ENCODE assay signal across 10 cellular contexts in genomic region chr2:201234167-201235139, GRCh38. TPM values are rescaled to one million over a fixed set of nuclear protein-coding genes. Genes with fewer than 3 reads are reported as not detected.
DNase-seq lines count a peak whose midpoint lies in the region; ATAC-seq and TF ChIP-seq lines count a peak whose summit lies in the region.
"Had no signal": no experiment of that assay in that cellular context is flagged by ENCODE, and none has a peak within 500 bp of the region (broad histone marks: within the 10 kb centered on the region; RNA-seq: fewer than 3 reads in every experiment).

No MANE protein-coding gene starts in this region.

- CTCF ChIA-PET in activated naive CD4-positive, alpha-beta T cell treated with anti-CD3 and anti-CD28 coated beads, Interleukin-2, amount 10 ng/mL, durations not matched to agents 7 days and 5 days (lab: Charles Lee), result interaction anchor here (0.7 to 4.4 kb wide), 14 partner anchors 19 to 333 kb away, joined by 3 to 202 read pairs (median 12); partner anchors contain the start of genes CASP10, CASP8 and CFLAR

- peaks cover 36% of the 10 kb centered on the region for H3K36me3 Mint-ChIP-seq in activated naive CD4-positive, alpha-beta T cell treated with anti-CD3 and anti-CD28 coated beads, Interleukin-2, amount 10 ng/mL, durations not matched to agents 7 days and 5 days
- H3K36me3 Mint-ChIP-seq in natural killer cell, result peaks cover 2% of the 10 kb centered on the region

- H3K9me3 Mint-ChIP-seq in activated naive CD4-positive, alpha-beta T cell treated with anti-CD3 and anti-CD28 coated beads, Interleukin-2, amount 10 ng/mL, durations not matched to agents 7 days and 5 days, result peaks cover 2% of the 10 kb centered on the region
- no peaks in the 10 kb centered on the region for H3K9me3 Mint-ChIP-seq in natural killer cell

- peak overlapping the region; percentile 97 for H3K27ac Mint-ChIP-seq in activated naive CD4-positive, alpha-beta T cell treated with anti-CD3 and anti-CD28 coated beads, Interleukin-2, amount 10 ng/mL, durations not matched to agents 7 days and 5 days
- peak overlapping the region; percentile 97 for H3K27ac Mint-ChIP-seq in natural killer cell

- H3K27me3 Mint-ChIP-seq in activated naive CD4-positive, alpha-beta T cell treated with anti-CD3 and anti-CD28 coated beads, Interleukin-2, amount 10 ng/mL, durations not matched to agents 7 days and 5 days, result no peaks in the 10 kb centered on the region
- H3K27me3 Mint-ChIP-seq in natural killer cell (ENCODE audit: low read depth in 2 of 2), result no peaks in the 10 kb centered on the region

- DNase-seq in GM04503 (ENCODE audit: low read depth), result peak; percentile 34
- peak; percentile 35 for DNase-seq in activated naive CD4-positive, alpha-beta T cell treated with anti-CD3 and anti-CD28 coated beads, Interleukin-2, amount 10 ng/mL, durations not matched to agents 7 days and 5 days
- no peak for DNase-seq in natural killer cell
- DNase-seq in left colon, result no peak
- no peak for DNase-seq in HuH-7.5 (ENCODE audit: low spot score)
- DNase-seq in NCI-H1417 (lab: John Stamatoyannopoulos, UW), result no peak
- DNase-seq: effector CD8-positive, alpha-beta T cell; NCI-H1048 had no signal

- TF ChIP-seq CTCF in natural killer cell (IDR thresholded peaks at IDR 0.05), result no peak

- ATAC-seq in HG02588 (IDR thresholded peaks at IDR 0.05; ENCODE audit: unreplicated experiment) (peak; percentile 1), natural killer cell (no peak), HG03025 (IDR thresholded peaks at IDR 0.05; ENCODE audit: low FRiP score, unreplicated experiment) (no peak), left colon (no peak)

- intact Hi-C loops in natural killer cell (cut with micrococcal nuclease), result loop anchor here (10.0 kb wide), 1 partner anchor 50 kb away; no protein-coding TSS in a partner anchor
- intact Hi-C loops in left colon (cut with DNase I, micrococcal nuclease), result no loop called here

- peak overlapping the region; percentile 98 for H3K4me3 Mint-ChIP-seq in activated naive CD4-positive, alpha-beta T cell treated with anti-CD3 and anti-CD28 coated beads, Interleukin-2, amount 10 ng/mL, durations not matched to agents 7 days and 5 days
- H3K4me3 Mint-ChIP-seq in natural killer cell, result peak overlapping the region; percentile 93

- H3K4me1 Mint-ChIP-seq in activated naive CD4-positive, alpha-beta T cell treated with anti-CD3 and anti-CD28 coated beads, Interleukin-2, amount 10 ng/mL, durations not matched to agents 7 days and 5 days, result peaks cover 64% of the 10 kb centered on the region
- H3K4me1 Mint-ChIP-seq in natural killer cell, result peaks cover 64 to 65% of the 10 kb centered on the region in 2 donors

RNA-seq across cellular contexts. Expression of gene CASP8, which starts 25.9 kb away (rescaled TPM):
- total RNA-seq in natural killer cell (100 to 1,000 TPM; 218 to 404 (median 347) TPM), left colon (10 to 100 TPM; 31.1 to 48.8 TPM)

RNA-seq across cellular contexts. Expression of gene CASP10, which starts 51.5 kb away (rescaled TPM):
- total RNA-seq in natural killer cell (100 to 1,000 TPM in 1 of 3 donors, 10 to 100 TPM in 2; 67.4 to 101 (median 75.3) TPM), left colon (10 to 100 TPM; 44.3 to 56.0 TPM)

Comparison
In these comparisons a context has a peak if more than half of its experiments do, and no peak if none do; other contexts are left out.
1. DNase-seq: peak in GM04503 (single experiment) and activated naive CD4-positive, alpha-beta T cell treated with anti-CD3 and anti-CD28 coated beads, Interleukin-2, amount 10 ng/mL, durations not matched to agents 7 days and 5 days (single experiment); none in natural killer cell (single experiment), left colon (0 of 2), HuH-7.5 (single experiment) and NCI-H1417 (0 of 3).
2. RNA of gene CASP8, which starts 25.9 kb away (total RNA-seq): 218 to 404 TPM in natural killer cell; 31.1 to 48.8 TPM in left colon; every median in the first group is over 4 times any median in the second.